In the genomic region with DNA sequence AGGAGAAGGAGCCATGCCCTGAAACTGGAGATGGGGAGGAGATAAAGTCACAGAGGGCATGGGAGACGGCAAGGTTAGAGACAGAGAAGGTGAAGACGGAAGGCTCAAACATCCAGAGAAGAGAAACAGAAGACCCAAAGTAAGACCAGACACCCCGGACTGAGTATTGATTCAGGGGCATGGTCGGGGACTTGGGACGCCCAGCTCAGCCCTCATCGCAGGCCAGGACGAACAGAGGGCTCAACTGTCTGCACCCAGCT, we compare ENCODE assay signal across 8 cellular contexts. TPM values are rescaled to one million over a fixed set of nuclear protein-coding genes. Genes with fewer than 3 reads are reported as not detected.
DNase-seq lines count a peak whose midpoint lies in the region; ATAC-seq, FAIRE-seq and TF ChIP-seq lines count a peak whose summit lies in the region.

No MANE protein-coding gene starts in this region.

- peak overlapping the region; percentile 87 for H3K4me2 ChIP-seq in MM.1S (ENCODE audit: low read depth, low read length)
- peak overlapping the region; percentile 92 to 99 for H3K4me2 ChIP-seq in H1 (ENCODE audit: insufficient read depth in 1 of 2, low read depth in 2 of 2, low read length in 2 of 2)
- H3K4me2 ChIP-seq in osteoblast (ENCODE audit: insufficient read depth, low read length) = peak overlapping the region; percentile 85

- no peak for FAIRE-seq in H1 (lab: Jason Lieb, UNC)

- H4K91ac ChIP-seq in H1 (replicated peaks; ENCODE audit: insufficient read length, low read length) = no peak overlapping the region

- peak overlapping the region; percentile 70 to 96 (median 94) for H3K27ac Mint-ChIP-seq in CD4-positive, CD25-positive, alpha-beta regulatory T cell

- H4K20me1 ChIP-seq in MM.1S (ENCODE audit: insufficient read depth, low read length) (no peaks in the 10 kb centered on the region), H1 (replicated peaks in 1 of 2; ENCODE audit: control insufficient read depth in 1 of 2, insufficient read depth in 2 of 2, low read length in 2 of 2) (peaks cover 10 to 12% of the 10 kb centered on the region in 2 experiments), osteoblast (ENCODE audit: insufficient read depth, low read length) (peaks cover 29% of the 10 kb centered on the region)

- no peak for TF ChIP-seq POLR2A in H1 (IDR thresholded peaks at IDR 0.05; ENCODE audit: control extremely low read depth in 1 of 2, low read depth in 2 of 2, low read length in 2 of 2)

- H4K8ac ChIP-seq in H1 (ENCODE audit: extremely low read depth, insufficient read depth, low read length) = no peak overlapping the region; the same call in 1 of the 2 replicates

- peaks cover 14% of the 10 kb centered on the region for H3K23me2 ChIP-seq in H1 (ENCODE audit: low read depth, low read length)

- CTCF ChIA-PET in H1 (lab: Charles Lee; ENCODE audit: partially characterized antibody) = interaction anchor here (0.5 to 5.2 kb wide), 15 partner anchors 12 to 609 kb away, joined by 3 to 30 read pairs (median 5); no protein-coding TSS in a partner anchor
- CTCF ChIA-PET in A673 (lab: Charles Lee) = no interaction called here

- H3K18ac ChIP-seq in H1 (ENCODE audit: extremely low read depth, low read length) = no peak overlapping the region; the same call in 1 of the 2 replicates

- peaks cover 19% of the 10 kb centered on the region for H3K36me3 Mint-ChIP-seq in CD4-positive, CD25-positive, alpha-beta regulatory T cell

- H2BK15ac ChIP-seq in H1 (ENCODE audit: low read length) = no peak overlapping the region

- H2BK120ac ChIP-seq in H1 (replicated peaks; ENCODE audit: low read depth, low read length) = no peak overlapping the region

- no peak for TF ChIP-seq RAD21 in H1 (IDR thresholded peaks at IDR 0.05 in 1 of 2, conservative IDR thresholded peaks at IDR 0.05 in 1 of 2; ENCODE audit: low read depth in 2 of 2, low read length in 2 of 2)

- BruUV-seq in A673 (replicated peaks; lab: Mats Ljungman, UMichigan) = no TSS peak

- DNase-seq in CD4-positive, CD25-positive, alpha-beta regulatory T cell = peak in 1 of 3 donors; percentile 24
- DNase-seq in MM.1S (peak; percentile 27), H1 (ENCODE audit: low read depth in 1 of 2, low spot score in 2 of 2) (no peak), osteoblast (ENCODE audit: insufficient read length, low spot score, missing footprints) (no peak), Ammon's horn (ENCODE audit: low spot score) (no peak), SIG-M5 treated with dmso at 0.1 percent for 504 hours (lab: John Stamatoyannopoulos, UW; ENCODE audit: unreplicated experiment) (no peak), A673 (ENCODE audit: low spot score) (no peak), SHP77 (lab: John Stamatoyannopoulos, UW) (no peak)

- intact Hi-C loops in A673 (cut with micrococcal nuclease; ENCODE audit: unreplicated experiment) = loop anchor here (10.0 kb wide), 2 partner anchors 185 to 605 kb away; no protein-coding TSS in a partner anchor

- no peaks in the 10 kb centered on the region for H3K27me3 ChIP-seq in CD4-positive, CD25-positive, alpha-beta regulatory T cell (ENCODE audit: control insufficient read depth, insufficient read depth, low read length)
- no peaks in the 10 kb centered on the region for H3K27me3 ChIP-seq in MM.1S (replicated peaks; ENCODE audit: insufficient read depth, low read length)
- peaks cover 0 to 28% (median 15%) of the 10 kb centered on the region in 4 experiments; a peak in 5 of 7 replicates for H3K27me3 ChIP-seq in H1 (replicated peaks in 1 of 4; ENCODE audit: control insufficient read depth in 3 of 4, extremely low read depth in 1 of 4, insufficient read depth in 3 of 4, low read length in 3 of 4)
- H3K27me3 ChIP-seq in osteoblast (ENCODE audit: insufficient read depth, low read length) = no peaks in the 10 kb centered on the region
- H3K27me3 ChIP-seq in A673 (replicated peaks; ENCODE audit: insufficient read depth, low read depth, low read length, poor library complexity) = peaks cover 32% of the 10 kb centered on the region

- peak overlapping the region; percentile 79 for H3K4me3 ChIP-seq in CD4-positive, CD25-positive, alpha-beta regulatory T cell (ENCODE audit: low read depth, low read length)
- peak overlapping the region; percentile 66 for H3K4me3 ChIP-seq in MM.1S (ENCODE audit: low read length)
- H3K4me3 ChIP-seq in H1 (ENCODE audit: extremely low read depth in 1 of 4, insufficient read depth in 2 of 4, low read depth in 3 of 4, low read length in 4 of 4) = peak overlapping the region; percentile 59 to 79 (median 72)
- H3K4me3 ChIP-seq in osteoblast (ENCODE audit: insufficient read depth, low read length) = peak overlapping the region; percentile 69
- H3K4me3 ChIP-seq in A673 (ENCODE audit: low read depth, low read length, poor library complexity, severe bottlenecking) = no peak overlapping the region

- H3K9me2 ChIP-seq in MM.1S (replicated peaks; ENCODE audit: insufficient read depth, low read length) = no peaks in the 10 kb centered on the region

- H3K27ac ChIP-seq in CD4-positive, CD25-positive, alpha-beta regulatory T cell (ENCODE audit: insufficient read depth, low read length, poor library complexity, severe bottlenecking) = no peak overlapping the region
- peak overlapping the region; percentile 18; the same call in 1 of the 2 replicates for H3K27ac ChIP-seq in MM.1S (ENCODE audit: low read length)
- H3K27ac ChIP-seq in H1 (ENCODE audit: low read depth, low read length) = no peak overlapping the region
- peak overlapping the region; percentile 45 for H3K27ac ChIP-seq in osteoblast (ENCODE audit: low read depth, low read length)
- no peak overlapping the region for H3K27ac ChIP-seq in A673 (ENCODE audit: low read depth, low read length, poor library complexity, severe bottlenecking)

- 0 out of 2 replicates have a peak overlapping the region, but pooled peaks have one; percentile 27 for H2BK12ac ChIP-seq in H1 (ENCODE audit: low read depth, low read length)

- no peaks in the 10 kb centered on the region; the same call in 1 of the 2 replicates for H3K79me1 ChIP-seq in H1 (ENCODE audit: low read depth, low read length)

- no peak overlapping the region for H2BK20ac ChIP-seq in H1 (ENCODE audit: low read length)

- TF ChIP-seq CTCF in MM.1S (IDR thresholded peaks at IDR 0.05; ENCODE audit: low read length) (no peak), H1 (IDR thresholded peaks at IDR 0.05; ENCODE audit: control extremely low read depth in 1 of 3, insufficient read depth in 1 of 3, low read depth in 1 of 3, low read length in 3 of 3) (no peak), osteoblast (IDR thresholded peaks at IDR 0.05; ENCODE audit: extremely low read depth, low read depth, low read length) (no peak), A673 (conservative IDR thresholded peaks at IDR 0.05; ENCODE audit: low read depth, low read length) (no peak)

- H3K56ac ChIP-seq in H1 (replicated peaks; ENCODE audit: insufficient read length, low read depth, low read length) = no peak overlapping the region

- peaks cover 34% of the 10 kb centered on the region for H3K4me1 ChIP-seq in CD4-positive, CD25-positive, alpha-beta regulatory T cell (ENCODE audit: control insufficient read depth, insufficient read depth, low read length, poor library complexity, severe bottlenecking)
- H3K4me1 ChIP-seq in MM.1S (ENCODE audit: low read length) (peaks cover 8% of the 10 kb centered on the region; the same call in 1 of the 2 replicates), H1 (replicated peaks in 1 of 4; ENCODE audit: control insufficient read depth in 3 of 4, insufficient read depth in 4 of 4, low read length in 3 of 4) (peaks cover 13 to 35% (median 21%) of the 10 kb centered on the region in 4 experiments; a peak in 6 of 7 replicates), osteoblast (ENCODE audit: insufficient read depth, low read length) (peaks cover 36% of the 10 kb centered on the region), A673 (ENCODE audit: insufficient read depth, low read length, poor library complexity, severe bottlenecking) (no peaks in the 10 kb centered on the region)

- peaks cover 22 to 54% (median 39%) of the 10 kb centered on the region in 4 donors for H3K4me1 Mint-ChIP-seq in CD4-positive, CD25-positive, alpha-beta regulatory T cell

- peak overlapping the region; percentile 94 to 99 (median 98) for H3K4me3 Mint-ChIP-seq in CD4-positive, CD25-positive, alpha-beta regulatory T cell

- H2AFZ ChIP-seq in MM.1S (ENCODE audit: low read length) = no peak overlapping the region
- H2AFZ ChIP-seq in H1 (ENCODE audit: low read length) = no peak overlapping the region
- H2AFZ ChIP-seq in osteoblast (ENCODE audit: low read length) = peak overlapping the region; percentile 38

- peak in 1 of 2 donors; percentile 30 for ATAC-seq in CD4-positive, CD25-positive, alpha-beta regulatory T cell (ENCODE audit: low read depth in 2 of 2)

- no peak overlapping the region for H4K5ac ChIP-seq in H1 (ENCODE audit: insufficient read length, low read depth, low read length)

- H3K9ac ChIP-seq in MM.1S (ENCODE audit: low read length) (peak overlapping the region; percentile 78), H1 (replicated peaks in 1 of 4; ENCODE audit: extremely low read depth in 1 of 4, low read depth in 3 of 4, low read length in 3 of 4) (peak overlapping the region; percentile 8 to 54 (median 30); a peak in 6 of 7 replicates)

- no peak overlapping the region for H2BK5ac ChIP-seq in H1 (ENCODE audit: low read depth, low read length)

- no peaks in the 10 kb centered on the region for H3K9me3 Mint-ChIP-seq in CD4-positive, CD25-positive, alpha-beta regulatory T cell

- WGBS in H1 (ENCODE audit: extremely low coverage in 1 of 2, insufficient coverage in 1 of 2, insufficient read length in 1 of 2, insufficient replicate concordance in 2 of 2, low coverage in 1 of 2, low lambda C conversion rate in 2 of 2, missing lambda C conversion rate in 1 of 2), 2 experiments = 3% methylated on average over 7 of the region's 7 CpGs; no CpG with 5 or more reads in 1 of the 2 experiments

- no peaks in the 10 kb centered on the region for H3K9me3 ChIP-seq in CD4-positive, CD25-positive, alpha-beta regulatory T cell (ENCODE audit: control insufficient read depth in 2 of 2, low read length in 2 of 2)
- H3K9me3 ChIP-seq in MM.1S (replicated peaks; ENCODE audit: insufficient read depth, low read length) (no peaks in the 10 kb centered on the region), H1 (ENCODE audit: insufficient read depth in 2 of 2, low read depth in 1 of 2, low read length in 1 of 2) (no peaks in the 10 kb centered on the region), osteoblast (ENCODE audit: low read depth, low read length) (no peaks in the 10 kb centered on the region), A673 (ENCODE audit: low read depth, low read length, poor library complexity, severe bottlenecking) (no peaks in the 10 kb centered on the region)

- H3K27me3 Mint-ChIP-seq in CD4-positive, CD25-positive, alpha-beta regulatory T cell = peaks cover 16% of the 10 kb centered on the region

- H3K23ac ChIP-seq in H1 (ENCODE audit: insufficient read length) = no peak overlapping the region

- H3K79me2 ChIP-seq in MM.1S (ENCODE audit: low read length) (peaks cover 55% of the 10 kb centered on the region), H1 (ENCODE audit: control insufficient read depth in 1 of 2, insufficient read depth in 2 of 2, low read length in 2 of 2) (peaks cover 0 to 40% of the 10 kb centered on the region in 2 experiments; a peak in 2 of 4 replicates), osteoblast (ENCODE audit: insufficient read depth, low read length) (peaks cover 44% of the 10 kb centered on the region)

- H2AK5ac ChIP-seq in H1 (ENCODE audit: low read depth, low read length) = no peak overlapping the region

- no peak for TF ChIP-seq EP300 in H1 (IDR thresholded peaks at IDR 0.05; ENCODE audit: borderline replicate concordance in 1 of 2, low read depth in 2 of 2, low read length in 2 of 2)

- H3F3A ChIP-seq in MM.1S (ENCODE audit: insufficient read depth, low read length) = peaks cover 16% of the 10 kb centered on the region; the same call in 1 of the 2 replicates

- POLR2A ChIA-PET in H1 (lab: Charles Lee; ENCODE audit: partially characterized antibody) = no interaction called here
- POLR2A ChIA-PET in A673 (lab: Charles Lee; ENCODE audit: low non-redundant PET) = no interaction called here

- no peak overlapping the region for H3K14ac ChIP-seq in H1 (ENCODE audit: insufficient read length)

- H3K4ac ChIP-seq in H1 (replicated peaks; ENCODE audit: insufficient read length, low read depth, low read length) = no peak overlapping the region

- peaks cover 2% of the 10 kb centered on the region for H3K36me3 ChIP-seq in CD4-positive, CD25-positive, alpha-beta regulatory T cell (ENCODE audit: control insufficient read depth, insufficient read depth, low read length)
- no peaks in the 10 kb centered on the region for H3K36me3 ChIP-seq in MM.1S (replicated peaks; ENCODE audit: insufficient read depth, low read length)
- no peaks in the 10 kb centered on the region for H3K36me3 ChIP-seq in H1 (ENCODE audit: control insufficient read depth in 2 of 4, insufficient read depth in 4 of 4, low read length in 3 of 4)
- no peaks in the 10 kb centered on the region for H3K36me3 ChIP-seq in osteoblast (ENCODE audit: insufficient read depth, low read length)
- H3K36me3 ChIP-seq in A673 (ENCODE audit: insufficient read depth, low read length, poor library complexity, severe bottlenecking) = no peaks in the 10 kb centered on the region

RNA-seq across cellular contexts. Expression of a gene that starts 1.1 kb away (rescaled TPM):
- 26.3 TPM for total RNA-seq in CD4-positive, CD25-positive, alpha-beta regulatory T cell
- polyA plus RNA-seq in CD4-positive, CD25-positive, alpha-beta regulatory T cell = 1 to 10 TPM in 3 of 4 donors, under 1 TPM in 1; 0.68 to 3.3 (median 2.7) TPM
- total RNA-seq in H1 (2021; fragmentation: NEBNext Ultra II Directional; extraction: Animal tissue kit (Norgen Biotek cat#: 25700)) = 22.1 and 25.4 TPM in 2 replicates
- 6.6 and 8.5 TPM in 2 replicates for polyA plus RNA-seq in H1 (2011; rRNA removed)
- polyA plus RNA-seq in H1 (2011; cell fraction: cytosol; rRNA removed) = 7.4 TPM
- polyA plus RNA-seq in H1 (2011; cell fraction: nucleus; rRNA removed) = 22.6 TPM
- polyA plus RNA-seq in H1 (2012, experiment 1 of 2) = 7.1 to 10.2 TPM (median 9.6 TPM) in 4 replicates
- polyA plus RNA-seq in H1 (2012, experiment 2 of 2) = 3.5 TPM
- 10.9 TPM for polyA plus RNA-seq in H1 (2013, experiment 1 of 2)
- 11.8 TPM for polyA plus RNA-seq in H1 (2013, experiment 2 of 2)
- 40.6 and 63.3 TPM in 2 replicates for polyA minus RNA-seq in H1 (2011; rRNA and poly(A)+ RNA removed)
- 26.4 TPM for polyA minus RNA-seq in H1 (2011; cell fraction: cytosol; rRNA and poly(A)+ RNA removed)
- 40.7 TPM for polyA minus RNA-seq in H1 (2011; cell fraction: nucleus; rRNA and poly(A)+ RNA removed)
- total RNA-seq in osteoblast (43.4 and 46.6 TPM in 2 replicates), A673 (2021) (0.13 and 0.64 TPM in 2 replicates)

Comparison
In these comparisons a context has a peak if more than half of its experiments do, and no peak if none do; other contexts are left out.
1. H3K27ac ChIP-seq: peak in MM.1S (single experiment) and osteoblast (single experiment); none in CD4-positive, CD25-positive, alpha-beta regulatory T cell (single experiment), H1 (single experiment) and A673 (single experiment).
2. RNA of a gene that starts 1.1 kb away (total RNA-seq): 43.4 to 46.6 TPM in osteoblast, 26.3 TPM in CD4-positive, CD25-positive, alpha-beta regulatory T cell (single experiment) and 22.1 to 25.4 TPM in H1; 0.13 to 0.64 TPM in A673; every median in the first group is over 10 times any median in the second.
3. Peak in every context shown above with its lines, with median percentiles within 50 percentile points of each other: H3K4me2 ChIP-seq.